In the genomic region with DNA sequence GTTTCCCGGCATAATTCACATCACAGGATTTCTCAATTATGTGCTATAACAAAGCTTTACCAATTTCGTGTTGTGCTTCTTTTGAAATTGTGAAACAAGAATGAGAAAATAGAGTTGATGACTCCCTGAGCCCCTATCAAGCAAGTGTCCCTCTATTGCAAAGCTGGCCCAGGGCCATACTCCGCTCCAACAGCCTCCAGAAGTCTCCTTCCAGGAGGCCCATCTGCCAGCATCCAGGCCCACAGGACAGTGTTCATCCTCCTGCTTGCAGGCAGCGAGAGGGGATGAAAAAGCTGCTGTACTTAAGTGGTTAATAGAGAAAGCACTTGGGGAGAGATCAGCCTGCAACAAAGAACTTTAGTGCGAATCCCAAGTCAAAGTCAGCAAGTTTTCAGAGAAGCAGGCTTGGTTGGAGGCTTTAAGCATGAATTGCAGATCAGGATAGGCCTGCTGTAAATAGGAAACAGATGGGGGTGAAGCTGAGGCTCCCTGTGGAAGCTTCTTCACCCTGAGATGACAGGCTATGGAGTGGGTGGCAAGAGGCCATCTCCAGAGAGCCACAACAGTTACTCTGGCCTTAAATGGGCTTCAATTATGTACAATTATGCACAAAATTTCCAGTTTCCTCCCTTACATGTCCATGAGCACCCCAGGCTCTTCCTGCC, we compare ENCODE assay signal across 21 cellular contexts.
DNase-seq lines count a peak whose midpoint lies in the region; ATAC-seq and TF ChIP-seq lines count a peak whose summit lies in the region.
"Had no signal": no experiment of that assay in that cellular context is flagged by ENCODE, and none has a peak within 500 bp of the region (broad histone marks: within the 10 kb centered on the region; RNA-seq: fewer than 3 reads in every experiment).

No MANE protein-coding gene starts in this region.

- H3F3A ChIP-seq in smooth muscle cell (ENCODE audit: low read depth): no peaks in the 10 kb centered on the region

- POLR2A ChIA-PET in T-cell (lab: Charles Lee): interaction anchor here in 1 of 2 donors (0.5 kb wide), 1 partner anchor 103 kb away, joined by 3 read pairs; no protein-coding TSS in a partner anchor

- CTCF ChIA-PET in T-cell (lab: Charles Lee): no interaction called here

- peaks cover 0 to 10% of the 10 kb centered on the region in 2 donors for H3K4me1 ChIP-seq in right atrium auricular region
- no peaks in the 10 kb centered on the region for H3K4me1 ChIP-seq in smooth muscle cell (ENCODE audit: low read depth)

- no peak overlapping the region for H3K9ac ChIP-seq in smooth muscle cell (ENCODE audit: low read depth)

- DNase-seq in Right ventricle myocardium inferior (ENCODE audit: missing footprints) (no peak), right atrium auricular region (ENCODE audit: low spot score) (no peak), fibroblast of peridontal ligament (ENCODE audit: extremely low read depth) (peak; percentile 84), smooth muscle cell (lab: John Stamatoyannopoulos, UW; ENCODE audit: unreplicated experiment) (no peak), T-cell (no peak), NCI-H1930 (lab: John Stamatoyannopoulos, UW) (no peak)
- DNase-seq in activated naive CD8-positive, alpha-beta T cell treated with anti-CD3 and anti-CD28 coated beads, Interleukin-2, amount 50 U/mL, for 24 hours: no peak
- DNase-seq: activated CD4-positive, CD25-positive, alpha-beta regulatory T cell; CD4-positive, CD25-positive, alpha-beta regulatory T cell; DMS79; effector memory CD8-positive, alpha-beta T cell; MG63; NCI-H187; NCI-H510A treated with DMSO at 0.1 percent for 48 hours; retina; SHP77 treated with DMSO at 0.1 percent for 48 hours; stimulated activated naive CD4-positive, alpha-beta T cell; T-helper 2 cell; trophoblast cell had no signal

- H3K4me1 Mint-ChIP-seq in T-cell: no peaks in the 10 kb centered on the region
- no peaks in the 10 kb centered on the region for H3K4me1 Mint-ChIP-seq in activated naive CD8-positive, alpha-beta T cell treated with anti-CD3 and anti-CD28 coated beads, Interleukin-2, amount 50 U/mL, for 24 hours
- H3K4me1 Mint-ChIP-seq: activated T-helper 17 cell treated with anti-CD3 and anti-CD28 coated beads, Interleukin-2, amount 50 U/mL, for 72 hours; CD4-positive, CD25-positive, alpha-beta regulatory T cell had no signal

- H3K4me2 ChIP-seq in smooth muscle cell: no peak overlapping the region

- peak; percentile 12 for ATAC-seq in Right ventricle myocardium inferior
- ATAC-seq in T-cell (replicated peaks in 1 of 4): no peak
- no peak for ATAC-seq in activated naive CD8-positive, alpha-beta T cell treated with anti-CD3 and anti-CD28 coated beads, Interleukin-2, amount 50 U/mL, for 24 hours
- ATAC-seq: activated T-helper 17 cell treated with anti-CD3 and anti-CD28 coated beads, Interleukin-2, amount 50 U/mL, for 72 hours; effector memory CD8-positive, alpha-beta T cell had no signal

- H4K20me1 ChIP-seq in smooth muscle cell (ENCODE audit: low read depth): no peaks in the 10 kb centered on the region

- TF ChIP-seq CTCF in right atrium auricular region (IDR thresholded peaks at IDR 0.05) (no peak), smooth muscle cell (IDR thresholded peaks at IDR 0.05; ENCODE audit: borderline replicate concordance, insufficient read depth, poor library complexity, severe bottlenecking) (no peak)

- no peak overlapping the region for H3K4me3 Mint-ChIP-seq in T-cell
- H3K4me3 Mint-ChIP-seq in activated naive CD8-positive, alpha-beta T cell treated with anti-CD3 and anti-CD28 coated beads, Interleukin-2, amount 50 U/mL, for 24 hours: no peak overlapping the region
- H3K4me3 Mint-ChIP-seq: activated T-helper 17 cell treated with anti-CD3 and anti-CD28 coated beads, Interleukin-2, amount 50 U/mL, for 72 hours; CD4-positive, CD25-positive, alpha-beta regulatory T cell; effector memory CD8-positive, alpha-beta T cell had no signal

- intact Hi-C loops in Right ventricle myocardium inferior (cut with DNase I): no loop called here

- H3K79me2 ChIP-seq in smooth muscle cell (ENCODE audit: low read depth): no peaks in the 10 kb centered on the region

- no peak overlapping the region for H3K4me3 ChIP-seq in right atrium auricular region
- H3K4me3 ChIP-seq in smooth muscle cell: no peak overlapping the region
- H3K4me3 ChIP-seq: MG63 had no signal

- H3K9me3 Mint-ChIP-seq in T-cell: peaks cover 5 to 11% (median 9%) of the 10 kb centered on the region in 3 donors
- H3K9me3 Mint-ChIP-seq in activated naive CD8-positive, alpha-beta T cell treated with anti-CD3 and anti-CD28 coated beads, Interleukin-2, amount 50 U/mL, for 24 hours: no peaks in the 10 kb centered on the region
- H3K9me3 Mint-ChIP-seq: activated T-helper 17 cell treated with anti-CD3 and anti-CD28 coated beads, Interleukin-2, amount 50 U/mL, for 72 hours; effector memory CD8-positive, alpha-beta T cell had no signal

- peak overlapping the region; percentile 73 for H2AFZ ChIP-seq in smooth muscle cell (ENCODE audit: low read depth)

- H3K27ac Mint-ChIP-seq in T-cell: no peak overlapping the region
- H3K27ac Mint-ChIP-seq in activated naive CD8-positive, alpha-beta T cell treated with anti-CD3 and anti-CD28 coated beads, Interleukin-2, amount 50 U/mL, for 24 hours: no peak overlapping the region
- H3K27ac Mint-ChIP-seq: activated T-helper 17 cell treated with anti-CD3 and anti-CD28 coated beads, Interleukin-2, amount 50 U/mL, for 72 hours; CD4-positive, CD25-positive, alpha-beta regulatory T cell; effector memory CD8-positive, alpha-beta T cell had no signal

- H3K27me3 ChIP-seq in right atrium auricular region (no peaks in the 10 kb centered on the region), smooth muscle cell (ENCODE audit: low read depth) (no peaks in the 10 kb centered on the region)
- H3K27me3 ChIP-seq: MG63 had no signal

- WGBS in smooth muscle cell (ENCODE audit: low lambda C conversion rate): 72% methylated on average over 5 of the region's 5 CpGs

- no peaks in the 10 kb centered on the region for H3K36me3 Mint-ChIP-seq in T-cell
- peaks cover 2% of the 10 kb centered on the region for H3K36me3 Mint-ChIP-seq in activated naive CD8-positive, alpha-beta T cell treated with anti-CD3 and anti-CD28 coated beads, Interleukin-2, amount 50 U/mL, for 24 hours (ENCODE audit: low read depth)
- H3K36me3 Mint-ChIP-seq: CD4-positive, CD25-positive, alpha-beta regulatory T cell had no signal

- H3K27me3 Mint-ChIP-seq in T-cell: peaks cover 0 to 6% of the 10 kb centered on the region in 2 donors
- no peaks in the 10 kb centered on the region for H3K27me3 Mint-ChIP-seq in activated naive CD8-positive, alpha-beta T cell treated with anti-CD3 and anti-CD28 coated beads, Interleukin-2, amount 50 U/mL, for 24 hours
- H3K27me3 Mint-ChIP-seq: activated T-helper 17 cell treated with anti-CD3 and anti-CD28 coated beads, Interleukin-2, amount 50 U/mL, for 72 hours; CD4-positive, CD25-positive, alpha-beta regulatory T cell; effector memory CD8-positive, alpha-beta T cell had no signal

- H3K9me3 ChIP-seq in right atrium auricular region (no peaks in the 10 kb centered on the region), smooth muscle cell (replicated peaks; ENCODE audit: low read depth) (no peaks in the 10 kb centered on the region)

- H3K36me3 ChIP-seq in right atrium auricular region: no peaks in the 10 kb centered on the region
- no peaks in the 10 kb centered on the region for H3K36me3 ChIP-seq in smooth muscle cell (ENCODE audit: low read depth)
- H3K36me3 ChIP-seq: MG63 had no signal

- H3K27ac ChIP-seq in right atrium auricular region (no peak overlapping the region), smooth muscle cell (ENCODE audit: low read depth) (no peak overlapping the region)

TF ChIP-seq in PFSK-1, 5 proteins besides CTCF, POLR2A, EP300 and RAD21:
- no peak for TF ChIP-seq FOXP2 (optimal IDR thresholded peaks at IDR 0.05; ENCODE audit: borderline replicate concordance, extremely low read depth, extremely low read length, insufficient read depth)
- 0 out of 2 replicates have a peak, but pooled peaks have one; percentile 28 for TF ChIP-seq TAF1 (IDR thresholded peaks at IDR 0.05; ENCODE audit: borderline replicate concordance, insufficient read depth, low read length)
- TF ChIP-seq POLR2AphosphoS5 (IDR thresholded peaks at IDR 0.05; ENCODE audit: low read depth, low read length): no peak
- TF ChIP-seq, protein P1, sequence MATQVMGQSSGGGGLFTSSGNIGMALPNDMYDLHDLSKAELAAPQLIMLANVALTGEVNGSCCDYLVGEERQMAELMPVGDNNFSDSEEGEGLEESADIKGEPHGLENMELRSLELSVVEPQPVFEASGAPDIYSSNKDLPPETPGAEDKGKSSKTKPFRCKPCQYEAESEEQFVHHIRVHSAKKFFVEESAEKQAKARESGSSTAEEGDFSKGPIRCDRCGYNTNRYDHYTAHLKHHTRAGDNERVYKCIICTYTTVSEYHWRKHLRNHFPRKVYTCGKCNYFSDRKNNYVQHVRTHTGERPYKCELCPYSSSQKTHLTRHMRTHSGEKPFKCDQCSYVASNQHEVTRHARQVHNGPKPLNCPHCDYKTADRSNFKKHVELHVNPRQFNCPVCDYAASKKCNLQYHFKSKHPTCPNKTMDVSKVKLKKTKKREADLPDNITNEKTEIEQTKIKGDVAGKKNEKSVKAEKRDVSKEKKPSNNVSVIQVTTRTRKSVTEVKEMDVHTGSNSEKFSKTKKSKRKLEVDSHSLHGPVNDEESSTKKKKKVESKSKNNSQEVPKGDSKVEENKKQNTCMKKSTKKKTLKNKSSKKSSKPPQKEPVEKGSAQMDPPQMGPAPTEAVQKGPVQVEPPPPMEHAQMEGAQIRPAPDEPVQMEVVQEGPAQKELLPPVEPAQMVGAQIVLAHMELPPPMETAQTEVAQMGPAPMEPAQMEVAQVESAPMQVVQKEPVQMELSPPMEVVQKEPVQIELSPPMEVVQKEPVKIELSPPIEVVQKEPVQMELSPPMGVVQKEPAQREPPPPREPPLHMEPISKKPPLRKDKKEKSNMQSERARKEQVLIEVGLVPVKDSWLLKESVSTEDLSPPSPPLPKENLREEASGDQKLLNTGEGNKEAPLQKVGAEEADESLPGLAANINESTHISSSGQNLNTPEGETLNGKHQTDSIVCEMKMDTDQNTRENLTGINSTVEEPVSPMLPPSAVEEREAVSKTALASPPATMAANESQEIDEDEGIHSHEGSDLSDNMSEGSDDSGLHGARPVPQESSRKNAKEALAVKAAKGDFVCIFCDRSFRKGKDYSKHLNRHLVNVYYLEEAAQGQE (IDR thresholded peaks at IDR 0.05; ENCODE audit: insufficient read depth in 1 of 2, low read depth in 2 of 2, low read length in 2 of 2): peak in 1 of 2 experiments; percentile 46; a peak in 1 of 4 replicates
- TF ChIP-seq SIN3A (IDR thresholded peaks at IDR 0.05; ENCODE audit: borderline replicate concordance, insufficient read depth, low read length): no peak
